19 cellular contexts compared by ENCODE assay signal in genomic region chr10:124590216-124591122, GRCh38.
A peak's percentile ranks its signal among the peaks of the same experiment; 100 is the strongest.
DNase-seq lines count a peak whose midpoint lies in the region; ATAC-seq, FAIRE-seq and TF ChIP-seq lines count a peak whose summit lies in the region.
"Had no signal": no experiment of that assay in that cellular context is flagged by ENCODE, and none has a peak within 500 bp of the region (broad histone marks: within the 10 kb centered on the region; RNA-seq: fewer than 3 reads in every experiment).

No MANE protein-coding gene starts in this region.

- peak overlapping the region; percentile 80 for H3K27ac ChIP-seq in VCaP
- H3K27ac ChIP-seq in cingulate gyrus (ENCODE audit: low read depth, low read length) = peak overlapping the region; percentile 83
- no peak overlapping the region for H3K27ac ChIP-seq in HepG2 (ENCODE audit: extremely low read length, insufficient read depth, low read length)
- no peak overlapping the region for H3K27ac ChIP-seq in spleen
- no peak overlapping the region for H3K27ac ChIP-seq in GM23338 (ENCODE audit: low read depth)
- H3K27ac ChIP-seq: foreskin keratinocyte, lower lobe of right lung, SJSA1, thyroid gland had no signal

- no peaks in the 10 kb centered on the region for H3K27me3 ChIP-seq in HepG2 (ENCODE audit: control insufficient read depth in 1 of 2, insufficient read depth in 2 of 2, low read length in 2 of 2)
- H3K27me3 ChIP-seq in spleen (replicated peaks in 1 of 7) = no peaks in the 10 kb centered on the region
- no peaks in the 10 kb centered on the region for H3K27me3 ChIP-seq in GM23338 (ENCODE audit: insufficient read depth)
- H3K27me3 ChIP-seq: BE2C, SJSA1, thyroid gland had no signal

- H3K9ac ChIP-seq in HepG2 (ENCODE audit: insufficient read depth, low read depth, low read length) = no peak overlapping the region

- CTCF ChIA-PET in HepG2 (lab: Yijun Ruan, JAX; ENCODE audit: low intra/inter-chr PET ratio, low total read pairs) = no interaction called here
- CTCF ChIA-PET in activated CD8-positive, alpha-beta T cell treated with anti-CD3 and anti-CD28 coated beads, Interleukin-2, amount 10 ng/mL, durations not matched to agents 7 days and 5 days (lab: Charles Lee) = no interaction called here

- H2AFZ ChIP-seq in HepG2 (ENCODE audit: low read length) (no peak overlapping the region), GM23338 (no peak overlapping the region)

- DNase-seq in HepG2 (ENCODE audit: low spot score) = no peak
- peak; percentile 51 for DNase-seq in spleen
- DNase-seq in GM23338 (ENCODE audit: low spot score) = no peak
- no peak for DNase-seq in activated CD8-positive, alpha-beta T cell treated with anti-CD3 and anti-CD28 coated beads, Interleukin-2, amount 10 ng/mL, durations not matched to agents 7 days and 5 days
- DNase-seq: activated CD4-positive, alpha-beta T cell treated with anti-CD3 and anti-CD28 coated beads for 36 hours; foreskin keratinocyte; lower lobe of right lung; NCI-H1694; stimulated activated CD4-positive, alpha-beta T cell treated with anti-CD3 and anti-CD28 coated beads, Interleukin-2, amount 100 ng/mL, for 24 hours had no signal

- 79% methylated on average over 14 of the region's 23 CpGs for WGBS in HepG2 (ENCODE audit: low lambda C conversion rate)
- WGBS in spleen, 5 donors = 88 to 93% (median 89%) methylated on average over 20 to 23 of the region's 23 CpGs

- H3K36me3 ChIP-seq in HepG2 (replicated peaks in 1 of 2; ENCODE audit: control insufficient read depth in 1 of 2, insufficient read depth in 2 of 2, low read length in 2 of 2) (no peaks in the 10 kb centered on the region), spleen (no peaks in the 10 kb centered on the region), GM23338 (ENCODE audit: insufficient read depth) (no peaks in the 10 kb centered on the region)
- H3K36me3 ChIP-seq: BE2C, lower lobe of right lung, SJSA1, thyroid gland had no signal

- no TSS peak for BruUV-seq in HepG2 (replicated peaks; lab: Mats Ljungman, UMichigan)

- TF ChIP-seq POLR2A in HepG2 (IDR thresholded peaks at IDR 0.05; ENCODE audit: insufficient read depth in 1 of 2, low read depth in 2 of 2, low read length in 2 of 2) (no peak), spleen (IDR thresholded peaks at IDR 0.05) (no peak)

- ATAC-seq in HepG2 (no peak), GM23338 (no peak), GM19023 (IDR thresholded peaks at IDR 0.05; ENCODE audit: unreplicated experiment) (no peak), HG02938 (IDR thresholded peaks at IDR 0.05; ENCODE audit: unreplicated experiment) (no peak)
- no peak for ATAC-seq in activated CD8-positive, alpha-beta T cell treated with anti-CD3 and anti-CD28 coated beads, Interleukin-2, amount 10 ng/mL, durations not matched to agents 7 days and 5 days
- ATAC-seq: activated CD4-positive, alpha-beta T cell treated with anti-CD3 and anti-CD28 coated beads for 36 hours had no signal

- H3K4me1 ChIP-seq in HepG2 (ENCODE audit: insufficient read depth, low read length) (peaks cover 53% of the 10 kb centered on the region), spleen (peaks cover 7 to 41% (median 19%) of the 10 kb centered on the region in 6 donors), GM23338 (ENCODE audit: insufficient read depth) (no peaks in the 10 kb centered on the region)
- H3K4me1 ChIP-seq: foreskin keratinocyte, SJSA1 had no signal

- no peak for TF ChIP-seq RAD21 in HepG2 (CRISPR knock-in tag; IDR thresholded peaks at IDR 0.05)

- H3F3A ChIP-seq in GM23338 (replicated peaks; ENCODE audit: low read depth) = no peaks in the 10 kb centered on the region

- intact Hi-C loops in HepG2 (cut with micrococcal nuclease; ENCODE audit: unreplicated experiment) = no loop called here
- intact Hi-C loops in spleen (cut with DNase I; ENCODE audit: low total_unique reads) = no loop called here

- H3K4me2 ChIP-seq in HepG2 (ENCODE audit: low read depth, low read length) (peak overlapping the region; percentile 88; the same call in 1 of the 2 replicates), GM23338 (no peak overlapping the region)

- no peak for TF ChIP-seq EP300 in HepG2 (IDR thresholded peaks at IDR 0.05; ENCODE audit: low read depth in 2 of 2, low read length in 2 of 2)
- no peak for TF ChIP-seq EP300 in HepG2 (CRISPR knock-in tag; IDR thresholded peaks at IDR 0.05; ENCODE audit: borderline replicate concordance)

- H3K9me3 Mint-ChIP-seq in GM23338 = no peaks in the 10 kb centered on the region; the same call in 2 of the 3 replicates
- H3K9me3 Mint-ChIP-seq in activated CD8-positive, alpha-beta T cell treated with anti-CD3 and anti-CD28 coated beads, Interleukin-2, amount 10 ng/mL, durations not matched to agents 7 days and 5 days (ENCODE audit: insufficient read depth) = no peaks in the 10 kb centered on the region
- H3K9me3 Mint-ChIP-seq: activated naive CD4-positive, alpha-beta T cell treated with anti-CD3 and anti-CD28 coated beads, Interleukin-2, amount 50 U/mL, for 24 hours; T-helper 2 cell treated with Interferon-gamma antibody and Interleukin-4, amounts not matched to agents 5 μg/mL and 100 μg/mL, for 36 hours had no signal

- H3K36me3 Mint-ChIP-seq in GM23338 (ENCODE audit: low read depth) = no peaks in the 10 kb centered on the region; the same call in 2 of the 3 replicates
- H3K36me3 Mint-ChIP-seq in activated CD8-positive, alpha-beta T cell treated with anti-CD3 and anti-CD28 coated beads, Interleukin-2, amount 10 ng/mL, durations not matched to agents 7 days and 5 days (ENCODE audit: low read depth) = no peaks in the 10 kb centered on the region

- H3K4me3 ChIP-seq in HepG2 (replicated peaks in 1 of 3; ENCODE audit: insufficient read depth in 1 of 3, low read depth in 2 of 3, low read length in 3 of 3) (no peak overlapping the region), spleen (no peak overlapping the region), GM23338 (no peak overlapping the region)
- H3K4me3 ChIP-seq: lower lobe of right lung, SJSA1, thyroid gland had no signal

- FAIRE-seq in HepG2 (lab: Jason Lieb, UNC) = no peak
- FAIRE-seq: endometrium had no signal

- H3K4me3 Mint-ChIP-seq in GM23338 = no peak overlapping the region
- H3K4me3 Mint-ChIP-seq in activated CD8-positive, alpha-beta T cell treated with anti-CD3 and anti-CD28 coated beads, Interleukin-2, amount 10 ng/mL, durations not matched to agents 7 days and 5 days = no peak overlapping the region
- H3K4me3 Mint-ChIP-seq: activated CD4-positive, alpha-beta T cell treated with anti-CD3 and anti-CD28 coated beads for 36 hours; activated naive CD4-positive, alpha-beta T cell treated with anti-CD3 and anti-CD28 coated beads, Interleukin-2, amount 50 U/mL, for 24 hours; T-helper 2 cell treated with Interferon-gamma antibody and Interleukin-4, amounts not matched to agents 5 μg/mL and 100 μg/mL, for 36 hours had no signal

- TF ChIP-seq CTCF in VCaP (conservative IDR thresholded peaks at IDR 0.05) = no peak
- TF ChIP-seq CTCF in HepG2 (CRISPR knock-in tag; IDR thresholded peaks at IDR 0.05) = no peak
- TF ChIP-seq CTCF in spleen (IDR thresholded peaks at IDR 0.05 in 8 of 11, conservative IDR thresholded peaks at IDR 0.05 in 3 of 11) = no peak
- no peak for TF ChIP-seq CTCF in GM23338 (conservative IDR thresholded peaks at IDR 0.05; ENCODE audit: low read depth in 2 of 2)

- no peak overlapping the region for H3K27ac Mint-ChIP-seq in GM23338
- no peak overlapping the region for H3K27ac Mint-ChIP-seq in activated CD8-positive, alpha-beta T cell treated with anti-CD3 and anti-CD28 coated beads, Interleukin-2, amount 10 ng/mL, durations not matched to agents 7 days and 5 days
- H3K27ac Mint-ChIP-seq: activated CD4-positive, alpha-beta T cell treated with anti-CD3 and anti-CD28 coated beads for 36 hours; activated naive CD4-positive, alpha-beta T cell treated with anti-CD3 and anti-CD28 coated beads, Interleukin-2, amount 50 U/mL, for 24 hours; T-helper 2 cell treated with Interferon-gamma antibody and Interleukin-4, amounts not matched to agents 5 μg/mL and 100 μg/mL, for 36 hours had no signal

- POLR2A ChIA-PET in HepG2 (lab: Yijun Ruan, JAX) = interaction anchor here (1.2 to 2.8 kb wide), 6 partner anchors 13 to 172 kb away, joined by 4 to 12 read pairs (median 6); partner anchors contain the start of gene OAT
- POLR2A ChIA-PET in activated CD8-positive, alpha-beta T cell treated with anti-CD3 and anti-CD28 coated beads, Interleukin-2, amount 10 ng/mL, durations not matched to agents 7 days and 5 days (lab: Charles Lee) = no interaction called here

- no peaks in the 10 kb centered on the region; the same call in 2 of the 3 replicates for H3K4me1 Mint-ChIP-seq in GM23338
- H3K4me1 Mint-ChIP-seq in activated CD8-positive, alpha-beta T cell treated with anti-CD3 and anti-CD28 coated beads, Interleukin-2, amount 10 ng/mL, durations not matched to agents 7 days and 5 days (ENCODE audit: low read depth) = no peaks in the 10 kb centered on the region
- H3K4me1 Mint-ChIP-seq: activated CD4-positive, alpha-beta T cell treated with anti-CD3 and anti-CD28 coated beads for 36 hours had no signal

- no peaks in the 10 kb centered on the region for H4K20me1 ChIP-seq in HepG2 (ENCODE audit: insufficient read depth, low read length)
- no peaks in the 10 kb centered on the region for H4K20me1 ChIP-seq in GM23338 (replicated peaks; ENCODE audit: insufficient read depth)

- no peaks in the 10 kb centered on the region for H3K9me2 ChIP-seq in GM23338 (ENCODE audit: insufficient read depth)

- H3K79me2 ChIP-seq in HepG2 (ENCODE audit: insufficient read depth, low read length) = no peaks in the 10 kb centered on the region
- H3K79me2 ChIP-seq in GM23338 (replicated peaks; ENCODE audit: insufficient read depth) = no peaks in the 10 kb centered on the region

- peaks cover 4% of the 10 kb centered on the region for H3K27me3 Mint-ChIP-seq in GM23338 (ENCODE audit: insufficient read depth, low read depth, poor library complexity)
- H3K27me3 Mint-ChIP-seq in activated CD8-positive, alpha-beta T cell treated with anti-CD3 and anti-CD28 coated beads, Interleukin-2, amount 10 ng/mL, durations not matched to agents 7 days and 5 days (ENCODE audit: low read depth) = no peaks in the 10 kb centered on the region
- H3K27me3 Mint-ChIP-seq: activated CD4-positive, alpha-beta T cell treated with anti-CD3 and anti-CD28 coated beads for 36 hours; activated naive CD4-positive, alpha-beta T cell treated with anti-CD3 and anti-CD28 coated beads, Interleukin-2, amount 50 U/mL, for 24 hours had no signal

- in situ Hi-C loops in HepG2 (cut with HindIII; ENCODE audit: extremely low pct_ligation_motif_present, low pct_unique_long_range_greater_than_20kb) = no loop called here

- no peaks in the 10 kb centered on the region for H3K9me3 ChIP-seq in HepG2 (ENCODE audit: low read length)
- peaks cover 0 to 7% (median 0%) of the 10 kb centered on the region in 8 donors for H3K9me3 ChIP-seq in spleen
- H3K9me3 ChIP-seq: BE2C, lower lobe of right lung, SJSA1, thyroid gland had no signal

TF ChIP-seq in HepG2, 621 proteins besides CTCF, POLR2A, EP300 and RAD21 (continues in another document):
- peak; percentile 41; the same call in 1 of the 2 replicates for TF ChIP-seq BCL6 (CRISPR knock-in tag; IDR thresholded peaks at IDR 0.05)
- no peak for TF ChIP-seq HNF4A (CRISPR knock-in tag; IDR thresholded peaks at IDR 0.05)
- no peak for TF ChIP-seq ZNF703 (CRISPR knock-in tag; IDR thresholded peaks at IDR 0.05; ENCODE audit: borderline replicate concordance)

Comparison
In these comparisons a context has a peak if more than half of its experiments do, and no peak if none do; other contexts are left out.
1. H3K27ac ChIP-seq: peak in VCaP (single experiment) and cingulate gyrus (single experiment); none in HepG2 (single experiment), spleen (0 of 8) and GM23338 (single experiment).